Comparison of ENCODE assay signal across 24 cellular contexts in the genomic region with DNA sequence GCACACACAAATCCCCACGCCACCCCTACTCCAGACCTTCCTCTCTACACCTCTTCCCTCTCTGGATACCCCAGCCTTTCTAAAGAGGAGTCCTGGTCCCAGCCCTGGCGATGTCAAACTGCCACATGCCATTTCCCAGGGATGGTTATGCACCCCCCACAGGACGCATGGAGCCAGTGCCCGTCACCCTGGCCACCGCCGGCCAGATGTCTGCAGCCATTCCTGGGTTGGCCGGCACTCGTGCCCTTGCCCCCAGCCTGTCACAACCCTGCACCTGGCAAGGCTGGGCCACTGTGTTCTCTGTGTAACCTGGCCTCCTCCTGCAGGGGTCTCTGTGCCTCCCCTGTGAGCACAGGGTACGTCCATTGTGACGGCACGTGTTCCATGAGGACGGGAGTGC. TPM values are rescaled to one million over a fixed set of nuclear protein-coding genes. Genes with fewer than 3 reads are reported as not detected.
DNase-seq lines count a peak whose midpoint lies in the region; ATAC-seq and TF ChIP-seq lines count a peak whose summit lies in the region.
"Had no signal": no experiment of that assay in that cellular context is flagged by ENCODE, and none has a peak within 500 bp of the region (broad histone marks: within the 10 kb centered on the region; RNA-seq: fewer than 3 reads in every experiment).

No MANE protein-coding gene starts in this region.

- H3K27ac Mint-ChIP-seq in T-helper 17 cell (peak overlapping the region; percentile 4), neural crest cell (ENCODE audit: unreplicated experiment) (peak overlapping the region; percentile 35)
- H3K27ac Mint-ChIP-seq: CD4-positive, alpha-beta memory T cell had no signal

- TF ChIP-seq CTCF in GM13976 (IDR thresholded peaks at IDR 0.05; ENCODE audit: borderline replicate concordance, control extremely low read depth, extremely low read depth, insufficient read depth, missing control alignments) = no peak
- TF ChIP-seq CTCF in neural crest cell (conservative IDR thresholded peaks at IDR 0.05) = no peak
- no peak for TF ChIP-seq CTCF in stomach (IDR thresholded peaks at IDR 0.05)
- TF ChIP-seq CTCF in thyroid gland (IDR thresholded peaks at IDR 0.05) = no peak

- ATAC-seq in T-helper 17 cell = no peak
- ATAC-seq: GM12878 had no signal

- TF ChIP-seq POLR2A in stomach (IDR thresholded peaks at IDR 0.05) = no peak
- no peak for TF ChIP-seq POLR2A in thyroid gland (IDR thresholded peaks at IDR 0.05)

- H3K27me3 Mint-ChIP-seq in T-helper 17 cell (no peaks in the 10 kb centered on the region), neural crest cell (ENCODE audit: low read depth) (no peaks in the 10 kb centered on the region)
- H3K27me3 Mint-ChIP-seq: CD4-positive, alpha-beta memory T cell; CD4-positive, CD25-positive, alpha-beta regulatory T cell; CD8-positive, alpha-beta memory T cell had no signal

- H3K9me3 ChIP-seq in T-helper 17 cell (ENCODE audit: control insufficient read depth, low read length, poor library complexity, severe bottlenecking) (no peaks in the 10 kb centered on the region), stomach (no peaks in the 10 kb centered on the region), thyroid gland (no peaks in the 10 kb centered on the region)
- H3K9me3 ChIP-seq: BE2C had no signal

- H3K36me3 Mint-ChIP-seq in T-helper 17 cell (ENCODE audit: low read depth) (peaks cover 12% of the 10 kb centered on the region), neural crest cell (ENCODE audit: low read depth) (peaks cover 17% of the 10 kb centered on the region)

- no peaks in the 10 kb centered on the region for H3K27me3 ChIP-seq in stomach
- H3K27me3 ChIP-seq in thyroid gland = no peaks in the 10 kb centered on the region
- H3K27me3 ChIP-seq: BE2C, BLaER1 had no signal

- H3K4me1 Mint-ChIP-seq in T-helper 17 cell (no peaks in the 10 kb centered on the region), neural crest cell (peaks cover 10% of the 10 kb centered on the region)
- H3K4me1 Mint-ChIP-seq: CD14-positive monocyte; CD8-positive, alpha-beta memory T cell had no signal

- TF ChIP-seq EP300 in stomach (IDR thresholded peaks at IDR 0.05) = no peak

- no peaks in the 10 kb centered on the region for H3K9me3 Mint-ChIP-seq in neural crest cell
- H3K9me3 Mint-ChIP-seq: CD4-positive, alpha-beta memory T cell; CD8-positive, alpha-beta memory T cell had no signal

- no peak overlapping the region for H3K27ac ChIP-seq in stomach
- H3K27ac ChIP-seq in thyroid gland = no peak overlapping the region
- H3K27ac ChIP-seq: BLaER1 had no signal

- H3K4me1 ChIP-seq in stomach (no peaks in the 10 kb centered on the region), thyroid gland (no peaks in the 10 kb centered on the region)
- H3K4me1 ChIP-seq: BE2C, BLaER1 had no signal

- WGBS in stomach, 5 donors = 87 to 90% (median 88%) methylated on average over 12 of the region's 12 CpGs
- 85 to 96% methylated on average over 8 to 12 of the region's 12 CpGs for WGBS in thyroid gland, 2 donors

- no peak overlapping the region for H3K4me3 ChIP-seq in stomach
- H3K4me3 ChIP-seq in thyroid gland (replicated peaks in 1 of 3) = no peak overlapping the region
- H3K4me3 ChIP-seq: BLaER1, GM12878 had no signal

- DNase-seq in GM13976 (ENCODE audit: low spot score) (peak; percentile 21), T-helper 17 cell (no peak), neural crest cell (ENCODE audit: low read depth, low spot score) (no peak), stomach (no peak), NCI-H2081 treated with DMSO at 0.1 percent for 48 hours (lab: John Stamatoyannopoulos, UW) (no peak), thyroid gland (no peak)
- DNase-seq: 8988T; ACHN; BE2C; C1 segment of cervical spinal cord; CD4-positive, alpha-beta memory T cell; CD4-positive, CD25-positive, alpha-beta regulatory T cell; CD8-positive, alpha-beta memory T cell; COR-L47; DMS 273 treated with DMSO at 0.1 percent for 48 hours; DMS153; DMS53; DMS79; DND-41; EL; GDM1 had no signal

- intact Hi-C loops in stomach (cut with DNase I; ENCODE audit: low total_unique reads) (no loop called here), thyroid gland (cut with DNase I) (no loop called here)

- H3K36me3 ChIP-seq in stomach (peaks cover 10 to 89% (median 67%) of the 10 kb centered on the region in 4 donors), thyroid gland (peaks cover 5 to 16% of the 10 kb centered on the region in 2 donors)
- H3K36me3 ChIP-seq: BE2C had no signal

- no peak overlapping the region for H3K4me3 Mint-ChIP-seq in T-helper 17 cell
- H3K4me3 Mint-ChIP-seq in neural crest cell = no peak overlapping the region
- H3K4me3 Mint-ChIP-seq: CD4-positive, alpha-beta memory T cell; CD4-positive, CD25-positive, alpha-beta regulatory T cell; CD8-positive, alpha-beta memory T cell had no signal

- in situ Hi-C loops in GM13976 (cut with MboI; ENCODE audit: low sequenced_read_pairs, unreplicated experiment) = no loop called here

RNA-seq across cellular contexts. Expression of gene NFATC1, which starts 58.1 kb away (rescaled TPM):
- total RNA-seq in T-helper 17 cell (10 to 100 TPM; 73.4 to 77.8 TPM), neural crest cell (2.2 and 2.4 TPM in 2 replicates), stomach (10 to 100 TPM in 1 of 5 donors, 1 to 10 TPM in 4; 5.4 to 14.0 (median 6.6) TPM), thyroid gland (10 to 100 TPM; 10.1 to 15.0 (median 12.7) TPM)
- 1 to 10 TPM; 2.6 to 8.2 (median 2.6) TPM for polyA plus RNA-seq in stomach

Comparison
In these comparisons a context has a peak if more than half of its experiments do, and no peak if none do; other contexts are left out.
1. RNA of gene NFATC1, which starts 58.1 kb away (total RNA-seq): 73.4 to 77.8 TPM in T-helper 17 cell; 10.1 to 15.0 TPM in thyroid gland, 5.4 to 14.0 TPM in stomach and 2.2 to 2.4 TPM in neural crest cell; every median in the first group is over 4 times any median in the second.